1 cellular context compared by ENCODE assay signal in the genomic region with DNA sequence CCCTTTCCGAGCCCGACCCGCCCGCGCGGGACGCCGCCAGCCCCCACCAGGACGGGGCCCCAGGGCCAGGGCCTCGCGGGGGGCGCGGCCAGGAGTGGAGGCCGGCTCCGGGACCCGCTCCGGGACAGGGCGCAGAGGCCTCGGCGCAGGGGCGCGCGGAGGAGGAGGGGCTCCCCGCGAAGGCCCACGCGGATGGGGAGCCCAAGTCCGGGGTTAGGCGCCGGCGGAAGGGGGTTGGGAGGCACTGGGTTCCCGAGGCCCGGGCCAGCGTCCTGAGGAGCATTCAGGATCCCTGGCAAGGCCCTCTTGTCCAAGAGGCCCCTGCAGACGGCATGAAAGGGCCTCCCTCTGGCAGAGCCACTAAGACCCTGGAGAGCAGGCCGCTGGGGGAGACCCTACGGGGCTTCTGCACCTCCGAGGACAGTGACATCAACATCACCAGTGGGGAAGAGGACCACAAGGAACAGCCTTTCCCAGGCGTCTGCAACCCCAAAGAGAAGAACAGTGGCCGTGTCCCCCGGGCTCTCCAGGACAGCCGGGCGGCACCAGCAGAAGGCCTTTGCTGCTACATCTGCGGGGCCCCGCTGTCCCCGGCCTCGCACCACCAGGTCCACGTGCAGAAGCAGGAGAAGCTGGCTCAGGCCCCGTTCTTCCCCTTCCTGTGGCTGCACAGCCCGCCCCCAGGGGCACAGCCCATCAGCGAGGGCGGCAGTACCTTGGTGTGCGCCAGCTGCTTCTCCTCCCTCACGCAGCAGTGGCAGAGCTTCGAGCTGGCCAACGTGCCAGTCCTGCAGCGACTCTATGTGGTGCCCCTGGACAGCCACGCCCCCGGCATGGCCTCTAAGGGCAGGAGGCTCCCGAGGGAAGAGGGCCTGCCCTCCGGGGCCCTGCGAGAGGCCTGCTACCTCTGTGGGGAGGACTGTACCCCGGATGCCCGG.
TF ChIP-seq lines count a peak whose summit lies in the region.

No MANE protein-coding gene starts in this region.

TF ChIP-seq in K562, 482 proteins besides CTCF, POLR2A, EP300 and RAD21 (continued from another document):
- no peak for TF ChIP-seq ZNF12 (CRISPR knock-in tag; IDR thresholded peaks at IDR 0.05)
